In the genomic region with DNA sequence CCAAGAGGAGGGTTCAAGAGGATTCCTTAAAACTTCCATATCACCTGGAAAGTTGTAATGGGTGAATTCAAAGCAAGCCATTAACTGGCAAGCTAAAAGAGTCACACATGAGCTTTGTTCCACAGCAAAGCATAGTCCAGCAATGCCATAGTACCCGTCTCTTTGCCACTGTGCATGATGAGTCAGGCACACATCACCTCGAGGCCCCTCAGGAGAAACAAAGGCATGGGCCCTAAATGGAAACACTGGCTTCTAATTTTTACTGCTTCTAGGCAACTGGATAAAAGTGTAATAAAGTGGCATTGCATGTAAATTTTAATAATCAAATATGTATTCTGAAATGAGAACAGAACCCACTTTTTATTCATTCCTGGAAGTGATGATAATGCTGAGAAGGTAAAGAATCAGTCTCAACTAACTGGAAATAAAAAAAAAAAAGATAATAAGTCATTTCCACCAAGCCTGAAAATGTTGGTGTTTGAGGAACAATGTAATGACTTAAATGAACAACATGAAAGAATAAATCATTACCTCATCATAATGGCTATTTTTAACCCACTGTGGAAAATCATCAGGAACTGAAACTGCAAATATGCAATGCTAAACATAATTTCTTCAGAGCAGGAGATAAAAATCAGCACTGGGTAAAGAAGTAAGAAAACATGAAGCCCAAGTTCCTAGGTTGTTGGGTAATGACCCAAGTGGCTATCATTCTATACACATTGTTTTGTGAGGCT, we compare ENCODE assay signal across 8 cellular contexts.
A peak's percentile ranks its signal among the peaks of the same experiment; 100 is the strongest.
DNase-seq lines count a peak whose midpoint lies in the region; ATAC-seq and TF ChIP-seq lines count a peak whose summit lies in the region.

No MANE protein-coding gene starts in this region.

- no peaks in the 10 kb centered on the region for H3K9me3 Mint-ChIP-seq in memory B cell
- H3K9me3 Mint-ChIP-seq in naive thymus-derived CD8-positive, alpha-beta T cell: no peaks in the 10 kb centered on the region

- WGBS in body of pancreas, 2 donors: 80 to 90% methylated on average over 2 of the region's 2 CpGs

- intact Hi-C loops in body of pancreas (cut with DNase I): no loop called here

- no peak overlapping the region for H3K4me3 Mint-ChIP-seq in memory B cell
- H3K4me3 Mint-ChIP-seq in naive thymus-derived CD8-positive, alpha-beta T cell: peak overlapping the region in 1 of 10 donors; percentile 40

- POLR2A ChIA-PET in naive thymus-derived CD8-positive, alpha-beta T cell (lab: Charles Lee): no interaction called here

- DNase-seq in activated T-cell treated with anti-CD3 and anti-CD28 coated beads, Interleukin-2, amount 50 U/mL, for 48 hours: peak; percentile 62 to 65
- peak in 1 of 2 donors; percentile 8 for DNase-seq in memory B cell (ENCODE audit: low spot score in 2 of 2)
- no peak for DNase-seq in naive thymus-derived CD8-positive, alpha-beta T cell
- no peak for DNase-seq in body of pancreas
- no peak for DNase-seq in coronary artery (ENCODE audit: low spot score)
- no peak for DNase-seq in NCI-H2171 (lab: John Stamatoyannopoulos, UW)

- peaks cover 3% of the 10 kb centered on the region for H3K36me3 Mint-ChIP-seq in memory B cell
- H3K36me3 Mint-ChIP-seq in naive thymus-derived CD8-positive, alpha-beta T cell: peaks cover 3 to 5% (median 4%) of the 10 kb centered on the region in 3 donors

- ATAC-seq in GM18502 (IDR thresholded peaks at IDR 0.05; ENCODE audit: poor library complexity, unreplicated experiment): peak; percentile 55
- peak; percentile 40 for ATAC-seq in HG03095 (IDR thresholded peaks at IDR 0.05; ENCODE audit: unreplicated experiment)
- peak; percentile 90 for ATAC-seq in memory B cell (ENCODE audit: low read depth)
- no peak for ATAC-seq in naive thymus-derived CD8-positive, alpha-beta T cell
- no peak for ATAC-seq in body of pancreas

- H3K4me3 ChIP-seq in body of pancreas (no peak overlapping the region), coronary artery (no peak overlapping the region)

- H3K27ac ChIP-seq in body of pancreas (peak overlapping the region in 1 of 4 donors; percentile 42), coronary artery (peak overlapping the region in 1 of 2 donors; percentile 45)

- H3K27me3 ChIP-seq in body of pancreas: no peaks in the 10 kb centered on the region

- no peaks in the 10 kb centered on the region for H3K9me3 ChIP-seq in body of pancreas

- peak overlapping the region; percentile 82 for H3K27ac Mint-ChIP-seq in memory B cell
- H3K27ac Mint-ChIP-seq in naive thymus-derived CD8-positive, alpha-beta T cell: peak overlapping the region in 4 of 10 donors; percentile 29 to 68 (median 52)

- no peak for TF ChIP-seq CTCF in body of pancreas (IDR thresholded peaks at IDR 0.05)
- TF ChIP-seq CTCF in coronary artery (IDR thresholded peaks at IDR 0.05): no peak

- no peaks in the 10 kb centered on the region for H3K36me3 ChIP-seq in body of pancreas (replicated peaks in 1 of 2; ENCODE audit: insufficient read depth in 1 of 2, low read depth in 2 of 2)

- no peak for TF ChIP-seq POLR2A in body of pancreas (IDR thresholded peaks at IDR 0.05)

- H3K4me1 Mint-ChIP-seq in memory B cell: peaks cover 14% of the 10 kb centered on the region
- H3K4me1 Mint-ChIP-seq in naive thymus-derived CD8-positive, alpha-beta T cell: peaks cover 17 to 36% (median 18%) of the 10 kb centered on the region in 4 donors

- no peaks in the 10 kb centered on the region for H3K27me3 Mint-ChIP-seq in memory B cell
- H3K27me3 Mint-ChIP-seq in naive thymus-derived CD8-positive, alpha-beta T cell: no peaks in the 10 kb centered on the region

- H3K4me1 ChIP-seq in body of pancreas: peaks cover 4% of the 10 kb centered on the region

Comparison
In these comparisons a context has a peak if more than half of its experiments do, and no peak if none do; other contexts are left out.
1. ATAC-seq: peak in GM18502 (single experiment), HG03095 (single experiment) and memory B cell (single experiment); none in naive thymus-derived CD8-positive, alpha-beta T cell (0 of 2) and body of pancreas (single experiment).
2. DNase-seq: peak in activated T-cell treated with anti-CD3 and anti-CD28 coated beads, Interleukin-2, amount 50 U/mL, for 48 hours (2 of 2); none in naive thymus-derived CD8-positive, alpha-beta T cell (0 of 10), body of pancreas (0 of 4), coronary artery (single experiment) and NCI-H2171 (single experiment).